ENCODE assay signal across 16 cellular contexts in the genomic region with DNA sequence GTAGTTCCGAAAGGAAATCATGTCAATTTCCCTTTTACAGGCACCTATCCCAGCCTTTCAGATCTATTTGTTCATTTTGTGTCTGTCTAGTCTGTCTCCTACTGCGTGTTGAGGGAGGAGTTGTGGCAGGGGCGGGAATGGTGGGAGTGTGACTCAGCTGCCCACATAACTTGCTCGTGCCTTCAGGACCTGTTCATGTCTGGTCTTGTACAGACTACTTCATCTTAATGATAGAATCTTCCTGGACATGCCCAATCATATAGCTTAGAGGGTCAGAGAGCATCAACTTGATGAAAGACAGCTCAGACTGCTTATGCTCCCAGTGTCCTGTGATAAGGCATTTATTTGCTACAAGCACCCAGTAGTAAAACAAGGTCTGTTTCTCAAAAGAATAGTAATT.
DNase-seq lines count a peak whose midpoint lies in the region; ATAC-seq, FAIRE-seq and TF ChIP-seq lines count a peak whose summit lies in the region.
"Had no signal": no experiment of that assay in that cellular context is flagged by ENCODE, and none has a peak within 500 bp of the region (broad histone marks: within the 10 kb centered on the region; RNA-seq: fewer than 3 reads in every experiment).

No MANE protein-coding gene starts in this region.

- H3K27ac ChIP-seq in neural progenitor cell: no peak overlapping the region
- H3K27ac ChIP-seq: BLaER1 treated with 17β-estradiol and CSF1 and Interleukin-3, amounts not matched to agents 10 nM and 100 nM; PC-9 had no signal

- H3K27me3 Mint-ChIP-seq in neural progenitor cell (ENCODE audit: insufficient read depth, low read depth): peaks cover 3% of the 10 kb centered on the region
- H3K27me3 Mint-ChIP-seq in natural killer cell (ENCODE audit: low read depth in 2 of 2): peaks cover 0 to 7% of the 10 kb centered on the region in 2 donors
- H3K27me3 Mint-ChIP-seq: IgD-negative memory B cell had no signal

- no peaks in the 10 kb centered on the region for H3K9me3 ChIP-seq in neural progenitor cell (ENCODE audit: low read depth)
- H3K9me3 ChIP-seq: BLaER1 treated with 17β-estradiol and CSF1 and Interleukin-3, amounts not matched to agents 10 nM and 100 nM had no signal

- H2AFZ ChIP-seq in neural progenitor cell (replicated peaks): no peak overlapping the region
- H2AFZ ChIP-seq: PC-9 had no signal

- FAIRE-seq in RCC 7860 (lab: Jason Lieb, UNC): no peak

- intact Hi-C loops in natural killer cell (cut with micrococcal nuclease): no loop called here

- H3K4me1 ChIP-seq in neural progenitor cell: no peaks in the 10 kb centered on the region

- in situ Hi-C loops in GM13976 (cut with MboI; ENCODE audit: low sequenced_read_pairs, unreplicated experiment): no loop called here

- TF ChIP-seq CTCF in neural progenitor cell (IDR thresholded peaks at IDR 0.05) (no peak), natural killer cell (IDR thresholded peaks at IDR 0.05) (no peak), GM13976 (IDR thresholded peaks at IDR 0.05; ENCODE audit: borderline replicate concordance, control extremely low read depth, extremely low read depth, insufficient read depth, missing control alignments) (no peak)

- H3K27me3 ChIP-seq in neural progenitor cell: no peaks in the 10 kb centered on the region
- H3K27me3 ChIP-seq: BLaER1 treated with 17β-estradiol and CSF1 and Interleukin-3, amounts not matched to agents 10 nM and 100 nM had no signal

- H3K4me2 ChIP-seq in neural progenitor cell: no peak overlapping the region
- H3K4me2 ChIP-seq: BLaER1 treated with 17β-estradiol and CSF1 and Interleukin-3, amounts not matched to agents 10 nM and 100 nM; PC-9 had no signal

- H4K20me1 ChIP-seq in neural progenitor cell (ENCODE audit: low read depth): no peaks in the 10 kb centered on the region
- H4K20me1 ChIP-seq: BLaER1 treated with 17β-estradiol and CSF1 and Interleukin-3, amounts not matched to agents 10 nM and 100 nM had no signal

- peak; percentile 43 for ATAC-seq in GM18868 (IDR thresholded peaks at IDR 0.05; ENCODE audit: unreplicated experiment)
- no peak for ATAC-seq in GM21515 (IDR thresholded peaks at IDR 0.05; ENCODE audit: unreplicated experiment)
- ATAC-seq in natural killer cell: no peak
- ATAC-seq: stimulated activated naive CD8-positive, alpha-beta T cell treated with anti-CD3 and anti-CD28 coated beads, Interleukin-15, Interleukin-2, amounts not matched to agents 100 U/mL and 50 U/mL, for 24 hours had no signal

- H3K36me3 ChIP-seq in neural progenitor cell: no peaks in the 10 kb centered on the region
- H3K36me3 ChIP-seq: BLaER1 treated with 17β-estradiol and CSF1 and Interleukin-3, amounts not matched to agents 10 nM and 100 nM had no signal

- no peaks in the 10 kb centered on the region for H3K9me3 Mint-ChIP-seq in neural progenitor cell
- H3K9me3 Mint-ChIP-seq in natural killer cell: no peaks in the 10 kb centered on the region
- H3K9me3 Mint-ChIP-seq: activated naive CD4-positive, alpha-beta T cell treated with anti-CD3 and anti-CD28 coated beads, Interleukin-2, amount 50 U/mL, for 72 hours; IgD-negative memory B cell had no signal

- H3K27ac Mint-ChIP-seq in neural progenitor cell (peak overlapping the region; percentile 57), natural killer cell (no peak overlapping the region)
- H3K27ac Mint-ChIP-seq: IgD-negative memory B cell had no signal

- DNase-seq in RCC 7860 (ENCODE audit: low spot score) (peak; percentile 62), dedifferentiated amniotic fluid mesenchymal stem cell (ENCODE audit: extremely low spot score) (peak; percentile 40), neural progenitor cell (ENCODE audit: low spot score) (no peak), natural killer cell (no peak), GM13976 (ENCODE audit: low spot score) (no peak)
- no peak for DNase-seq in activated effector memory CD4-positive, alpha-beta T cell treated with anti-CD3 and anti-CD28 coated beads, Interleukin-2, amount 50 U/mL, for 16 hours
- DNase-seq: GF-D8; NCI-H345; stimulated activated CD4-positive, alpha-beta T cell treated with anti-CD3 and anti-CD28 coated beads, Interleukin-4, amount 100 ng/mL, for 24 hours; stimulated activated naive CD8-positive, alpha-beta T cell treated with anti-CD3 and anti-CD28 coated beads, Interleukin-15, Interleukin-2, amounts not matched to agents 100 U/mL and 50 U/mL, for 24 hours had no signal

- H3K4me3 ChIP-seq in neural progenitor cell: no peak overlapping the region
- H3K4me3 ChIP-seq: BLaER1 treated with 17β-estradiol and CSF1 and Interleukin-3, amounts not matched to agents 10 nM and 100 nM; PC-9 had no signal

- no peaks in the 10 kb centered on the region for H3K4me1 Mint-ChIP-seq in neural progenitor cell
- H3K4me1 Mint-ChIP-seq in natural killer cell: no peaks in the 10 kb centered on the region
- H3K4me1 Mint-ChIP-seq: IgD-negative memory B cell had no signal

- no peak overlapping the region for H3K4me3 Mint-ChIP-seq in neural progenitor cell
- no peak overlapping the region for H3K4me3 Mint-ChIP-seq in natural killer cell
- H3K4me3 Mint-ChIP-seq: IgD-negative memory B cell had no signal

- no peaks in the 10 kb centered on the region for H3F3A ChIP-seq in neural progenitor cell (ENCODE audit: low read depth)

- H3K36me3 Mint-ChIP-seq in neural progenitor cell (no peaks in the 10 kb centered on the region), natural killer cell (no peaks in the 10 kb centered on the region)
- H3K36me3 Mint-ChIP-seq: activated naive CD4-positive, alpha-beta T cell treated with anti-CD3 and anti-CD28 coated beads, Interleukin-2, amount 50 U/mL, for 72 hours had no signal

- H3K79me2 ChIP-seq in neural progenitor cell (ENCODE audit: low read depth): no peaks in the 10 kb centered on the region

- no peak overlapping the region for H3K9ac ChIP-seq in neural progenitor cell
- H3K9ac ChIP-seq: BLaER1 treated with 17β-estradiol and CSF1 and Interleukin-3, amounts not matched to agents 10 nM and 100 nM had no signal

Comparison
In these comparisons a context has a peak if more than half of its experiments do, and no peak if none do; other contexts are left out.
1. DNase-seq: peak in RCC 7860 (single experiment) and dedifferentiated amniotic fluid mesenchymal stem cell (single experiment); none in neural progenitor cell (single experiment), natural killer cell (single experiment), activated effector memory CD4-positive, alpha-beta T cell treated with anti-CD3 and anti-CD28 coated beads, Interleukin-2, amount 50 U/mL, for 16 hours (single experiment) and GM13976 (single experiment).